Comparison of ENCODE assay signal across 1 cellular context in genomic region chr10:132631348-132631735, GRCh38.
TF ChIP-seq lines count a peak whose summit lies in the region.

No MANE protein-coding gene starts in this region.

TF ChIP-seq in GM23338, 12 proteins besides CTCF, POLR2A, EP300 and RAD21 (continued from another document):
- TF ChIP-seq, protein P1, sequence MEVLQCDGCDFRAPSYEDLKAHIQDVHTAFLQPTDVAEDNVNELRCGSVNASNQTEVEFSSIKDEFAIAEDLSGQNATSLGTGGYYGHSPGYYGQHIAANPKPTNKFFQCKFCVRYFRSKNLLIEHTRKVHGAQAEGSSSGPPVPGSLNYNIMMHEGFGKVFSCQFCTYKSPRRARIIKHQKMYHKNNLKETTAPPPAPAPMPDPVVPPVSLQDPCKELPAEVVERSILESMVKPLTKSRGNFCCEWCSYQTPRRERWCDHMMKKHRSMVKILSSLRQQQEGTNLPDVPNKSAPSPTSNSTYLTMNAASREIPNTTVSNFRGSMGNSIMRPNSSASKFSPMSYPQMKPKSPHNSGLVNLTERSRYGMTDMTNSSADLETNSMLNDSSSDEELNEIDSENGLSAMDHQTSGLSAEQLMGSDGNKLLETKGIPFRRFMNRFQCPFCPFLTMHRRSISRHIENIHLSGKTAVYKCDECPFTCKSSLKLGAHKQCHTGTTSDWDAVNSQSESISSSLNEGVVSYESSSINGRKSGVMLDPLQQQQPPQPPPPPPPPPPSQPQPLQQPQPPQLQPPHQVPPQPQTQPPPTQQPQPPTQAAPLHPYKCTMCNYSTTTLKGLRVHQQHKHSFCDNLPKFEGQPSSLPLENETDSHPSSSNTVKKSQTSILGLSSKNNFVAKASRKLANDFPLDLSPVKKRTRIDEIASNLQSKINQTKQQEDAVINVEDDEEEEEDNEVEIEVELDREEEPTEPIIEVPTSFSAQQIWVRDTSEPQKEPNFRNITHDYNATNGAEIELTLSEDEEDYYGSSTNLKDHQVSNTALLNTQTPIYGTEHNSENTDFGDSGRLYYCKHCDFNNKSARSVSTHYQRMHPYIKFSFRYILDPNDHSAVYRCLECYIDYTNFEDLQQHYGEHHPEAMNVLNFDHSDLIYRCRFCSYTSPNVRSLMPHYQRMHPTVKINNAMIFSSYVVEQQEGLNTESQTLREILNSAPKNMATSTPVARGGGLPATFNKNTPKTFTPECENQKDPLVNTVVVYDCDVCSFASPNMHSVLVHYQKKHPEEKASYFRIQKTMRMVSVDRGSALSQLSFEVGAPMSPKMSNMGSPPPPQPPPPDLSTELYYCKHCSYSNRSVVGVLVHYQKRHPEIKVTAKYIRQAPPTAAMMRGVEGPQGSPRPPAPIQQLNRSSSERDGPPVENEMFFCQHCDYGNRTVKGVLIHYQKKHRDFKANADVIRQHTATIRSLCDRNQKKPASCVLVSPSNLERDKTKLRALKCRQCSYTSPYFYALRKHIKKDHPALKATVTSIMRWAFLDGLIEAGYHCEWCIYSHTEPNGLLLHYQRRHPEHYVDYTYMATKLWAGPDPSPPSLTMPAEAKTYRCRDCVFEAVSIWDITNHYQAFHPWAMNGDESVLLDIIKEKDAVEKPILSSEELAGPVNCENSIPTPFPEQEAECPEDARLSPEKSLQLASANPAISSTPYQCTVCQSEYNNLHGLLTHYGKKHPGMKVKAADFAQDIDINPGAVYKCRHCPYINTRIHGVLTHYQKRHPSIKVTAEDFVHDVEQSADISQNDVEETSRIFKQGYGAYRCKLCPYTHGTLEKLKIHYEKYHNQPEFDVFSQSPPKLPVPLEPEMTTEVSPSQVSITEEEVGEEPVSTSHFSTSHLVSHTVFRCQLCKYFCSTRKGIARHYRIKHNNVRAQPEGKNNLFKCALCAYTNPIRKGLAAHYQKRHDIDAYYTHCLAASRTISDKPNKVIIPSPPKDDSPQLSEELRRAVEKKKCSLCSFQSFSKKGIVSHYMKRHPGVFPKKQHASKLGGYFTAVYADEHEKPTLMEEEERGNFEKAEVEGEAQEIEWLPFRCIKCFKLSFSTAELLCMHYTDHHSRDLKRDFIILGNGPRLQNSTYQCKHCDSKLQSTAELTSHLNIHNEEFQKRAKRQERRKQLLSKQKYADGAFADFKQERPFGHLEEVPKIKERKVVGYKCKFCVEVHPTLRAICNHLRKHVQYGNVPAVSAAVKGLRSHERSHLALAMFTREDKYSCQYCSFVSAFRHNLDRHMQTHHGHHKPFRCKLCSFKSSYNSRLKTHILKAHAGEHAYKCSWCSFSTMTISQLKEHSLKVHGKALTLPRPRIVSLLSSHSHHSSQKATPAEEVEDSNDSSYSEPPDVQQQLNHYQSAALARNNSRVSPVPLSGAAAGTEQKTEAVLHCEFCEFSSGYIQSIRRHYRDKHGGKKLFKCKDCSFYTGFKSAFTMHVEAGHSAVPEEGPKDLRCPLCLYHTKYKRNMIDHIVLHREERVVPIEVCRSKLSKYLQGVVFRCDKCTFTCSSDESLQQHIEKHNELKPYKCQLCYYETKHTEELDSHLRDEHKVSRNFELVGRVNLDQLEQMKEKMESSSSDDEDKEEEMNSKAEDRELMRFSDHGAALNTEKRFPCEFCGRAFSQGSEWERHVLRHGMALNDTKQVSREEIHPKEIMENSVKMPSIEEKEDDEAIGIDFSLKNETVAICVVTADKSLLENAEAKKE (CRISPR knock-in tag; IDR thresholded peaks at IDR 0.05), result no peak
- no peak for TF ChIP-seq NANOG (IDR thresholded peaks at IDR 0.05; ENCODE audit: borderline replicate concordance)
- TF ChIP-seq, protein P2, sequence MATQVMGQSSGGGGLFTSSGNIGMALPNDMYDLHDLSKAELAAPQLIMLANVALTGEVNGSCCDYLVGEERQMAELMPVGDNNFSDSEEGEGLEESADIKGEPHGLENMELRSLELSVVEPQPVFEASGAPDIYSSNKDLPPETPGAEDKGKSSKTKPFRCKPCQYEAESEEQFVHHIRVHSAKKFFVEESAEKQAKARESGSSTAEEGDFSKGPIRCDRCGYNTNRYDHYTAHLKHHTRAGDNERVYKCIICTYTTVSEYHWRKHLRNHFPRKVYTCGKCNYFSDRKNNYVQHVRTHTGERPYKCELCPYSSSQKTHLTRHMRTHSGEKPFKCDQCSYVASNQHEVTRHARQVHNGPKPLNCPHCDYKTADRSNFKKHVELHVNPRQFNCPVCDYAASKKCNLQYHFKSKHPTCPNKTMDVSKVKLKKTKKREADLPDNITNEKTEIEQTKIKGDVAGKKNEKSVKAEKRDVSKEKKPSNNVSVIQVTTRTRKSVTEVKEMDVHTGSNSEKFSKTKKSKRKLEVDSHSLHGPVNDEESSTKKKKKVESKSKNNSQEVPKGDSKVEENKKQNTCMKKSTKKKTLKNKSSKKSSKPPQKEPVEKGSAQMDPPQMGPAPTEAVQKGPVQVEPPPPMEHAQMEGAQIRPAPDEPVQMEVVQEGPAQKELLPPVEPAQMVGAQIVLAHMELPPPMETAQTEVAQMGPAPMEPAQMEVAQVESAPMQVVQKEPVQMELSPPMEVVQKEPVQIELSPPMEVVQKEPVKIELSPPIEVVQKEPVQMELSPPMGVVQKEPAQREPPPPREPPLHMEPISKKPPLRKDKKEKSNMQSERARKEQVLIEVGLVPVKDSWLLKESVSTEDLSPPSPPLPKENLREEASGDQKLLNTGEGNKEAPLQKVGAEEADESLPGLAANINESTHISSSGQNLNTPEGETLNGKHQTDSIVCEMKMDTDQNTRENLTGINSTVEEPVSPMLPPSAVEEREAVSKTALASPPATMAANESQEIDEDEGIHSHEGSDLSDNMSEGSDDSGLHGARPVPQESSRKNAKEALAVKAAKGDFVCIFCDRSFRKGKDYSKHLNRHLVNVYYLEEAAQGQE (IDR thresholded peaks at IDR 0.05; ENCODE audit: unreplicated experiment), result no peak
- TF ChIP-seq CREB1 (CRISPR knock-in tag; IDR thresholded peaks at IDR 0.05; ENCODE audit: low read depth), result no peak
TF ChIP-seq in GM23338: peak in this region for 0.
